In genomic region chr6:4354181-4354580, GRCh38 we compare ENCODE assay signal across 19 cellular contexts.
DNase-seq lines count a peak whose midpoint lies in the region; ATAC-seq, FAIRE-seq and TF ChIP-seq lines count a peak whose summit lies in the region.
"Had no signal": no experiment of that assay in that cellular context is flagged by ENCODE, and none has a peak within 500 bp of the region (broad histone marks: within the 10 kb centered on the region; RNA-seq: fewer than 3 reads in every experiment).

No MANE protein-coding gene starts in this region.

- no peak overlapping the region for H2BK15ac ChIP-seq in mesenchymal stem cell (ENCODE audit: low read depth, poor library complexity, severe bottlenecking)

- peak overlapping the region in 1 of 2 experiments; percentile 21 for H3K4ac ChIP-seq in mesenchymal stem cell (ENCODE audit: low read depth in 1 of 2, low read length in 2 of 2)

- no peak for ATAC-seq in A549
- ATAC-seq in K562, result peak; percentile 36; the same call in 1 of the 3 replicates
- no peak for ATAC-seq in body of pancreas

- CTCF ChIA-PET in A549 (lab: Yijun Ruan, JAX) (interaction anchor here (1.1 kb wide), 2 partner anchors 10 to 251 kb away, joined by 3 read pairs; no protein-coding TSS in a partner anchor), K562 (lab: Yijun Ruan, JAX; ENCODE audit: low intra/inter-chr PET ratio) (no interaction called here)

- WGBS in A549 (ENCODE audit: missing lambda C conversion rate), result 84% methylated on average over 7 of the region's 7 CpGs
- WGBS in K562 (ENCODE audit: insufficient coverage, low coverage, missing lambda C conversion rate), result 1% methylated on average over 7 of the region's 7 CpGs
- 95% methylated on average over 7 of the region's 7 CpGs for WGBS in mesenchymal stem cell
- WGBS in body of pancreas, 2 donors, result 67 to 87% methylated on average over 7 of the region's 7 CpGs

- H3K27ac ChIP-seq in A549, result peak overlapping the region; percentile 89 to 93
- no peak overlapping the region for H3K27ac ChIP-seq in K562 (ENCODE audit: extremely low read depth, low read depth, low read length)
- H3K27ac ChIP-seq in mesenchymal stem cell (ENCODE audit: low read length, poor library complexity, severe bottlenecking), result no peak overlapping the region
- no peak overlapping the region for H3K27ac ChIP-seq in body of pancreas
- H3K27ac ChIP-seq: C4-2B had no signal

- peak overlapping the region; percentile 29 to 82 for H2BK12ac ChIP-seq in mesenchymal stem cell (ENCODE audit: low read length in 2 of 2)

- TF ChIP-seq RAD21 in A549 (conservative IDR thresholded peaks at IDR 0.05 in 1 of 2, IDR thresholded peaks at IDR 0.05 in 1 of 2) (no peak), K562 (CRISPR knock-in tag; conservative IDR thresholded peaks at IDR 0.05 in 1 of 2, IDR thresholded peaks at IDR 0.05 in 1 of 2) (peak in 1 of 2 experiments; percentile 66; a peak in 2 of 4 replicates)

- no peaks in the 10 kb centered on the region; the same call in 1 of the 2 replicates for H4K20me1 ChIP-seq in K562 (replicated peaks; ENCODE audit: control insufficient read depth, insufficient read depth, low read length)

- peak in 1 of 2 experiments; percentile 32 for DNase-seq in A549 (ENCODE audit: low read depth in 1 of 2, low spot score in 1 of 2)
- DNase-seq in HFFc6, result no peak
- DNase-seq in K562 (ENCODE audit: extremely low read depth in 1 of 4, low spot score in 3 of 4), result no peak
- DNase-seq in mesenchymal stem cell, result no peak
- DNase-seq in body of pancreas, result no peak
- DNase-seq in NCI-H82 (lab: John Stamatoyannopoulos, UW), result no peak
- no peak for DNase-seq in AG08396 (ENCODE audit: low spot score)
- DNase-seq in stimulated activated CD4-positive, alpha-beta T cell treated with anti-CD3 and anti-CD28 coated beads, Interleukin-1b, Interleukin-23, amount 100 ng/mL, for 48 hours, result no peak
- DNase-seq: 8988T, DND-41, NCI-H1048, NCI-H1436, NCI-H1930, NCI-H345, NCI-H524 treated with DMSO at 0.1 percent for 48 hours, PC-9, SW 1271 had no signal

- no peak overlapping the region for H3K14ac ChIP-seq in mesenchymal stem cell (ENCODE audit: low read length in 2 of 2)

- H2AFZ ChIP-seq in K562 (ENCODE audit: low read depth, low read length) (no peak overlapping the region), mesenchymal stem cell (ENCODE audit: low read depth, low read length) (no peak overlapping the region)
- H2AFZ ChIP-seq: PC-9 had no signal

- H3K27me3 ChIP-seq in K562 (ENCODE audit: control insufficient read depth in 2 of 2, insufficient read depth in 2 of 2, low read length in 2 of 2) (peaks cover 28 to 60% of the 10 kb centered on the region in 2 experiments), mesenchymal stem cell (ENCODE audit: control insufficient read depth in 1 of 2, insufficient read depth in 1 of 2, low read length in 2 of 2) (no peaks in the 10 kb centered on the region), body of pancreas (no peaks in the 10 kb centered on the region)

- H3K4me3 Mint-ChIP-seq in HFFc6, result no peak overlapping the region

- peak overlapping the region; percentile 3 for H4K91ac ChIP-seq in mesenchymal stem cell (ENCODE audit: low read length)

- H3K9ac ChIP-seq in K562 (ENCODE audit: insufficient read depth in 1 of 2, low read depth in 2 of 2, low read length in 2 of 2) (no peak overlapping the region), mesenchymal stem cell (ENCODE audit: low read length) (no peak overlapping the region)

- TF ChIP-seq EP300 in A549 (IDR thresholded peaks at IDR 0.05) (no peak), K562 (IDR thresholded peaks at IDR 0.05; ENCODE audit: low read length) (no peak)

- BruUV-seq in K562 (replicated peaks; lab: Mats Ljungman, UMichigan), result no TSS peak

- H3K36me3 Mint-ChIP-seq in HFFc6 (ENCODE audit: low read depth), result no peaks in the 10 kb centered on the region

- intact Hi-C loops in K562 (cut with micrococcal nuclease) (no loop called here), body of pancreas (cut with DNase I) (no loop called here)

- TF ChIP-seq POLR2A in A549 (IDR thresholded peaks at IDR 0.05; ENCODE audit: low read length) (no peak), K562 (conservative IDR thresholded peaks at IDR 0.05) (no peak), body of pancreas (IDR thresholded peaks at IDR 0.05) (no peak)

- H3K4me3 ChIP-seq in A549 (no peak overlapping the region), K562 (no peak overlapping the region), mesenchymal stem cell (ENCODE audit: insufficient read depth in 1 of 2, low read depth in 1 of 2, low read length in 2 of 2) (no peak overlapping the region), body of pancreas (no peak overlapping the region)
- H3K4me3 ChIP-seq: PC-9 had no signal

- H3K79me2 ChIP-seq in K562 (ENCODE audit: control insufficient read depth, insufficient read depth, low read length), result no peaks in the 10 kb centered on the region

- no peaks in the 10 kb centered on the region for H3K79me1 ChIP-seq in mesenchymal stem cell (replicated peaks; ENCODE audit: low read length, poor library complexity, severe bottlenecking)

- peak overlapping the region; percentile 78 for H3K27ac Mint-ChIP-seq in HFFc6

- no peak overlapping the region for H2AK5ac ChIP-seq in mesenchymal stem cell (ENCODE audit: low read length, severe bottlenecking)

- in situ Hi-C loops in K562 (cut with MboI), result no loop called here

- no peak overlapping the region for H3K4me2 ChIP-seq in A549
- H3K4me2 ChIP-seq in K562 (ENCODE audit: insufficient read depth, low read length), result no peak overlapping the region
- H3K4me2 ChIP-seq in mesenchymal stem cell (ENCODE audit: low read length, poor library complexity, severe bottlenecking), result no peak overlapping the region
- H3K4me2 ChIP-seq: PC-9 had no signal

- FAIRE-seq in A549 (lab: Jason Lieb, UNC) (no peak), K562 (lab: Jason Lieb, UNC) (no peak)
- FAIRE-seq: H54 had no signal

- H3K23ac ChIP-seq in mesenchymal stem cell (ENCODE audit: low read length in 2 of 2), result no peak overlapping the region

- H3K9me3 Mint-ChIP-seq in HFFc6, result no peaks in the 10 kb centered on the region

- H2BK5ac ChIP-seq in mesenchymal stem cell (ENCODE audit: low read depth, low read length, poor library complexity, severe bottlenecking), result no peak overlapping the region

- no peak overlapping the region for H2BK120ac ChIP-seq in mesenchymal stem cell (ENCODE audit: low read depth, low read length)

- TF ChIP-seq CTCF in A549 (IDR thresholded peaks at IDR 0.05) (no peak), HFFc6 (IDR thresholded peaks at IDR 0.05) (no peak; the same call in 1 of the 2 replicates), K562 (IDR thresholded peaks at IDR 0.05 in 2 of 3, conservative IDR thresholded peaks at IDR 0.05 in 1 of 3; ENCODE audit: insufficient read depth in 2 of 3, low read depth in 1 of 3, low read length in 3 of 3) (peak in 1 of 3 experiments; percentile 38; a peak in 2 of 6 replicates), body of pancreas (IDR thresholded peaks at IDR 0.05) (no peak)

- peaks cover 91% of the 10 kb centered on the region for H3K4me1 Mint-ChIP-seq in HFFc6 (ENCODE audit: low read depth)

- POLR2A ChIA-PET in A549 (lab: Yijun Ruan, JAX), result no interaction called here
- POLR2A ChIA-PET in K562 (lab: Yijun Ruan, JAX), result interaction anchor here (0.5 to 1.0 kb wide), 4 partner anchors 13 to 113 kb away, joined by 3 read pairs; no protein-coding TSS in a partner anchor

- peaks cover 49% of the 10 kb centered on the region for H3K4me1 ChIP-seq in A549
- peaks cover 6 to 12% of the 10 kb centered on the region in 2 experiments for H3K4me1 ChIP-seq in K562 (replicated peaks in 1 of 2; ENCODE audit: control insufficient read depth in 2 of 2, insufficient read depth in 2 of 2, low read length in 2 of 2)
- H3K4me1 ChIP-seq in mesenchymal stem cell (ENCODE audit: control insufficient read depth, insufficient read depth, low read depth, low read length), result peaks cover 22% of the 10 kb centered on the region
- H3K4me1 ChIP-seq in body of pancreas, result peaks cover 6% of the 10 kb centered on the region

- no peak overlapping the region for H3K18ac ChIP-seq in mesenchymal stem cell (ENCODE audit: low read depth in 1 of 2, low read length in 2 of 2)

- H3K9me3 ChIP-seq in A549 (no peaks in the 10 kb centered on the region), K562 (replicated peaks; ENCODE audit: control insufficient read depth, insufficient read depth, low read depth, low read length) (no peaks in the 10 kb centered on the region), mesenchymal stem cell (ENCODE audit: control insufficient read depth, low read length) (no peaks in the 10 kb centered on the region), body of pancreas (no peaks in the 10 kb centered on the region)

- H3K36me3 ChIP-seq in K562 (ENCODE audit: control insufficient read depth, insufficient read depth, low read length), result no peaks in the 10 kb centered on the region
- H3K36me3 ChIP-seq in mesenchymal stem cell (ENCODE audit: control insufficient read depth in 1 of 2, insufficient read depth in 2 of 2, low read depth in 1 of 2, low read length in 2 of 2), result no peaks in the 10 kb centered on the region
- no peaks in the 10 kb centered on the region for H3K36me3 ChIP-seq in body of pancreas (replicated peaks in 1 of 2; ENCODE audit: insufficient read depth in 1 of 2, low read depth in 2 of 2)

- no peak overlapping the region for H4K8ac ChIP-seq in mesenchymal stem cell (ENCODE audit: low read length)

- no peaks in the 10 kb centered on the region; the same call in 1 of the 2 replicates for H3K27me3 Mint-ChIP-seq in HFFc6 (ENCODE audit: insufficient read depth)

- peaks cover 3% of the 10 kb centered on the region for H3K9me1 ChIP-seq in K562 (ENCODE audit: control insufficient read depth, insufficient read depth, low read length)

TF ChIP-seq in A549, 52 proteins besides CTCF, POLR2A, EP300 and RAD21 (continues in another document):
- TF ChIP-seq, protein P1, sequence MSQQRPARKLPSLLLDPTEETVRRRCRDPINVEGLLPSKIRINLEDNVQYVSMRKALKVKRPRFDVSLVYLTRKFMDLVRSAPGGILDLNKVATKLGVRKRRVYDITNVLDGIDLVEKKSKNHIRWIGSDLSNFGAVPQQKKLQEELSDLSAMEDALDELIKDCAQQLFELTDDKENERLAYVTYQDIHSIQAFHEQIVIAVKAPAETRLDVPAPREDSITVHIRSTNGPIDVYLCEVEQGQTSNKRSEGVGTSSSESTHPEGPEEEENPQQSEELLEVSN (IDR thresholded peaks at IDR 0.05; ENCODE audit: borderline replicate concordance, low read depth), result no peak
- no peak for TF ChIP-seq SREBF2 (IDR thresholded peaks at IDR 0.05)
- TF ChIP-seq HOXB13 (CRISPR knock-in tag; IDR thresholded peaks at IDR 0.05; ENCODE audit: low read depth), result no peak

TF ChIP-seq in K562, 482 proteins besides CTCF, POLR2A, EP300 and RAD21 (continues in another document):
- TF ChIP-seq SMARCB1 (IDR thresholded peaks at IDR 0.05; ENCODE audit: insufficient read length, low read depth) (no peak), ZKSCAN1 (IDR thresholded peaks at IDR 0.05; ENCODE audit: low read depth, low read length) (peak; percentile 47; the same call in 1 of the 2 replicates), ZNF778 (CRISPR knock-in tag; IDR thresholded peaks at IDR 0.05) (no peak)

Comparison
In these comparisons a context has a peak if more than half of its experiments do, and no peak if none do; other contexts are left out.
1. H3K27ac ChIP-seq: peak in A549 (2 of 2); none in K562 (single experiment), mesenchymal stem cell (single experiment) and body of pancreas (0 of 4).